ENCODE assay signal across 1 cellular context in the genomic region with DNA sequence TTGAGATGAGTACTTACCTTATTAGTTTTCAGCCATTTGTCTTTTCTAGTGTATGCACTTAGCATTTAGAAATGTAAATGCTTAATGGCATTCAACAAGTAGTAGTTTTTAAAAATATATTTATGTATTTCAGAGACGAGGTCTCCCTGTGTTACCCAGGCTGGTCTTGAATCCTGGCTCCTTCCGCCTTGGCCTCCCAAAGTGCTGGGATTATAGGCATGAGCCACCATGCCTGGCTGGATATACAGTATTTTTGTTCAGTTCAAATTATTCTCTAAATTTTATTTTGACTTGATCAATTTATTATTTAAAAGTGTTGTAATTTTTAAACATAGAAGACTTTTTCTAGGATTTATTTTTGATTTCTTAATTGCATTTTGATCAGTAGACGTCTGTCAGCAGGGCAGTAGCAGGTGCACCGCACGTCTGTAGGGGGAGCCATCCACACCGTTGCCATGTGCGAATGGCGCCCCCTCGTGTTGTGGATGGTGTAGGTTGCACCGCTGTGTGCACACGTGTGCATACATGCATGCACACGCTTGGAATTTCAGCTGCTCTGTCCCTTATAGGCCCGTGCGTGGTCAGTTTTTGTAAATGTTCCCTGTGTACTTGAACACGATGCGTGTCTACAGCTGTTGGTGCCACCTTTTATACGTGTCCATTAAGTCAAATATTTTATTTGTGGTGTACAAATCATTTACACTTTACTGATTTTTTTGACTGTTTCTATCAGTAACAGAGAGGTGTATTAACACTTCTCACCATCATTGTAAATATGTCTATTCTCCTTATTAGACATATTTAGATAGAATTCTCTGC.
TF ChIP-seq lines count a peak whose summit lies in the region.

No MANE protein-coding gene starts in this region.

TF ChIP-seq in HEK293, 187 proteins besides CTCF, POLR2A, EP300 and RAD21 (continued from another document):
- TF ChIP-seq, protein P1, sequence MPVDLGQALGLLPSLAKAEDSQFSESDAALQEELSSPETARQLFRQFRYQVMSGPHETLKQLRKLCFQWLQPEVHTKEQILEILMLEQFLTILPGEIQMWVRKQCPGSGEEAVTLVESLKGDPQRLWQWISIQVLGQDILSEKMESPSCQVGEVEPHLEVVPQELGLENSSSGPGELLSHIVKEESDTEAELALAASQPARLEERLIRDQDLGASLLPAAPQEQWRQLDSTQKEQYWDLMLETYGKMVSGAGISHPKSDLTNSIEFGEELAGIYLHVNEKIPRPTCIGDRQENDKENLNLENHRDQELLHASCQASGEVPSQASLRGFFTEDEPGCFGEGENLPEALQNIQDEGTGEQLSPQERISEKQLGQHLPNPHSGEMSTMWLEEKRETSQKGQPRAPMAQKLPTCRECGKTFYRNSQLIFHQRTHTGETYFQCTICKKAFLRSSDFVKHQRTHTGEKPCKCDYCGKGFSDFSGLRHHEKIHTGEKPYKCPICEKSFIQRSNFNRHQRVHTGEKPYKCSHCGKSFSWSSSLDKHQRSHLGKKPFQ (tag by site-specific recombination; IDR thresholded peaks at IDR 0.05): peak; percentile 22; the same call in 1 of the 2 replicates
- TF ChIP-seq ZNF621 (tag by site-specific recombination; IDR thresholded peaks at IDR 0.05) (no peak), ZNF660 (tag by site-specific recombination; IDR thresholded peaks at IDR 0.05) (peak; percentile 93), ZNF654 (tag by site-specific recombination; IDR thresholded peaks at IDR 0.05; ENCODE audit: low read depth) (peak; percentile 98), ZNF629 (tag by site-specific recombination; IDR thresholded peaks at IDR 0.05) (peak; percentile 32), ZNF16 (tag by site-specific recombination; IDR thresholded peaks at IDR 0.05; ENCODE audit: low read depth) (no peak), ZNF140 (tag by site-specific recombination; IDR thresholded peaks at IDR 0.05) (no peak), ZNF561 (tag by site-specific recombination; IDR thresholded peaks at IDR 0.05; ENCODE audit: borderline replicate concordance) (peak; percentile 76; the same call in 1 of the 2 replicates), ZFP3 (tag by site-specific recombination; IDR thresholded peaks at IDR 0.05; ENCODE audit: low read depth) (no peak), ZNF335 (tag by site-specific recombination; conservative IDR thresholded peaks at IDR 0.05) (peak; percentile 43; the same call in 1 of the 2 replicates), SETDB1 (IDR thresholded peaks at IDR 0.05; ENCODE audit: insufficient read length, low read length) (no peak), ZSCAN30 (tag by site-specific recombination; IDR thresholded peaks at IDR 0.05) (peak; percentile 88; the same call in 1 of the 2 replicates), ZNF664 (tag by site-specific recombination; IDR thresholded peaks at IDR 0.05) (0 out of 2 replicates have a peak, but pooled peaks have one; percentile 26), ZNF24 (tag by site-specific recombination; IDR thresholded peaks at IDR 0.05) (peak; percentile 61; the same call in 1 of the 2 replicates), ZNF423 (tag by site-specific recombination; IDR thresholded peaks at IDR 0.05) (no peak), GLIS1 (tag by site-specific recombination; IDR thresholded peaks at IDR 0.05) (no peak), ZNF501 (tag by site-specific recombination; IDR thresholded peaks at IDR 0.05) (peak; percentile 62; the same call in 1 of the 2 replicates), ZNF394 (tag by site-specific recombination; IDR thresholded peaks at IDR 0.05; ENCODE audit: borderline replicate concordance) (peak; percentile 61; the same call in 1 of the 2 replicates), ZNF510 (tag by site-specific recombination; IDR thresholded peaks at IDR 0.05; ENCODE audit: insufficient replicate concordance) (no peak), ZNF391 (tag by site-specific recombination; IDR thresholded peaks at IDR 0.05; ENCODE audit: borderline replicate concordance, low read depth) (0 out of 2 replicates have a peak, but pooled peaks have one; percentile 64), ZNF10 (tag by site-specific recombination; IDR thresholded peaks at IDR 0.05) (peak; percentile 79; the same call in 1 of the 2 replicates), ZNF350 (tag by site-specific recombination; IDR thresholded peaks at IDR 0.05) (no peak), SP7 (tag by site-specific recombination; IDR thresholded peaks at IDR 0.05) (peak; percentile 68; the same call in 1 of the 2 replicates), ZNF155 (tag by site-specific recombination; IDR thresholded peaks at IDR 0.05) (no peak), ZFP37 (tag by site-specific recombination; IDR thresholded peaks at IDR 0.05) (0 out of 2 replicates have a peak, but pooled peaks have one; percentile 72), ZNF426 (tag by site-specific recombination; IDR thresholded peaks at IDR 0.05) (no peak), ZNF23 (tag by site-specific recombination; IDR thresholded peaks at IDR 0.05; ENCODE audit: borderline replicate concordance) (no peak), KLF8 (tag by site-specific recombination; IDR thresholded peaks at IDR 0.05) (0 out of 2 replicates have a peak, but pooled peaks have one; percentile 39), ZIC2 (tag by site-specific recombination; IDR thresholded peaks at IDR 0.05) (peak; percentile 29; the same call in 1 of the 2 replicates), ZNF2 (tag by site-specific recombination; IDR thresholded peaks at IDR 0.05) (peak; percentile 98)
- TF ChIP-seq, protein P2, sequence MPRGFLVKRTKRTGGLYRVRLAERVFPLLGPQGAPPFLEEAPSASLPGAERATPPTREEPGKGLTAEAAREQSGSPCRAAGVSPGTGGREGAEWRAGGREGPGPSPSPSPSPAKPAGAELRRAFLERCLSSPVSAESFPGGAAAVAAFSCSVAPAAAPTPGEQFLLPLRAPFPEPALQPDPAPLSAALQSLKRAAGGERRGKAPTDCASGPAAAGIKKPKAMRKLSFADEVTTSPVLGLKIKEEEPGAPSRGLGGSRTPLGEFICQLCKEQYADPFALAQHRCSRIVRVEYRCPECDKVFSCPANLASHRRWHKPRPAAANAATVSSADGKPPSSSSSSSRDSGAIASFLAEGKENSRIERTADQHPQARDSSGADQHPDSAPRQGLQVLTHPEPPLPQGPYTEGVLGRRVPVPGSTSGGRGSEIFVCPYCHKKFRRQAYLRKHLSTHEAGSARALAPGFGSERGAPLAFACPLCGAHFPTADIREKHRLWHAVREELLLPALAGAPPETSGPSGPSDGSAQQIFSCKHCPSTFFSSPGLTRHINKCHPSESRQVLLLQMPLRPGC (tag by site-specific recombination; IDR thresholded peaks at IDR 0.05): peak; percentile 33; the same call in 1 of the 2 replicates
- TF ChIP-seq, protein P3, sequence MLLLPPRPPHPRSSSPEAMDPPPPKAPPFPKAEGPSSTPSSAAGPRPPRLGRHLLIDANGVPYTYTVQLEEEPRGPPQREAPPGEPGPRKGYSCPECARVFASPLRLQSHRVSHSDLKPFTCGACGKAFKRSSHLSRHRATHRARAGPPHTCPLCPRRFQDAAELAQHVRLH (tag by site-specific recombination; IDR thresholded peaks at IDR 0.05): peak; percentile 52
- TF ChIP-seq, protein P4, sequence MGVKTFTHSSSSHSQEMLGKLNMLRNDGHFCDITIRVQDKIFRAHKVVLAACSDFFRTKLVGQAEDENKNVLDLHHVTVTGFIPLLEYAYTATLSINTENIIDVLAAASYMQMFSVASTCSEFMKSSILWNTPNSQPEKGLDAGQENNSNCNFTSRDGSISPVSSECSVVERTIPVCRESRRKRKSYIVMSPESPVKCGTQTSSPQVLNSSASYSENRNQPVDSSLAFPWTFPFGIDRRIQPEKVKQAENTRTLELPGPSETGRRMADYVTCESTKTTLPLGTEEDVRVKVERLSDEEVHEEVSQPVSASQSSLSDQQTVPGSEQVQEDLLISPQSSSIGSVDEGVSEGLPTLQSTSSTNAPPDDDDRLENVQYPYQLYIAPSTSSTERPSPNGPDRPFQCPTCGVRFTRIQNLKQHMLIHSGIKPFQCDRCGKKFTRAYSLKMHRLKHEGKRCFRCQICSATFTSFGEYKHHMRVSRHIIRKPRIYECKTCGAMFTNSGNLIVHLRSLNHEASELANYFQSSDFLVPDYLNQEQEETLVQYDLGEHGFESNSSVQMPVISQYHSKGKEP (tag by site-specific recombination; IDR thresholded peaks at IDR 0.05): peak; percentile 77
- TF ChIP-seq, protein P5, sequence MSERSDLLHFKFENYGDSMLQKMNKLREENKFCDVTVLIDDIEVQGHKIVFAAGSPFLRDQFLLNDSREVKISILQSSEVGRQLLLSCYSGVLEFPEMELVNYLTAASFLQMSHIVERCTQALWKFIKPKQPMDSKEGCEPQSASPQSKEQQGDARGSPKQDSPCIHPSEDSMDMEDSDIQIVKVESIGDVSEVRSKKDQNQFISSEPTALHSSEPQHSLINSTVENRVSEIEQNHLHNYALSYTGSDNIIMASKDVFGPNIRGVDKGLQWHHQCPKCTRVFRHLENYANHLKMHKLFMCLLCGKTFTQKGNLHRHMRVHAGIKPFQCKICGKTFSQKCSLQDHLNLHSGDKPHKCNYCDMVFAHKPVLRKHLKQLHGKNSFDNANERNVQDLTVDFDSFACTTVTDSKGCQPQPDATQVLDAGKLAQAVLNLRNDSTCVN (tag by site-specific recombination; optimal IDR thresholded peaks at IDR 0.05): peak; percentile 39
- TF ChIP-seq, protein P6, sequence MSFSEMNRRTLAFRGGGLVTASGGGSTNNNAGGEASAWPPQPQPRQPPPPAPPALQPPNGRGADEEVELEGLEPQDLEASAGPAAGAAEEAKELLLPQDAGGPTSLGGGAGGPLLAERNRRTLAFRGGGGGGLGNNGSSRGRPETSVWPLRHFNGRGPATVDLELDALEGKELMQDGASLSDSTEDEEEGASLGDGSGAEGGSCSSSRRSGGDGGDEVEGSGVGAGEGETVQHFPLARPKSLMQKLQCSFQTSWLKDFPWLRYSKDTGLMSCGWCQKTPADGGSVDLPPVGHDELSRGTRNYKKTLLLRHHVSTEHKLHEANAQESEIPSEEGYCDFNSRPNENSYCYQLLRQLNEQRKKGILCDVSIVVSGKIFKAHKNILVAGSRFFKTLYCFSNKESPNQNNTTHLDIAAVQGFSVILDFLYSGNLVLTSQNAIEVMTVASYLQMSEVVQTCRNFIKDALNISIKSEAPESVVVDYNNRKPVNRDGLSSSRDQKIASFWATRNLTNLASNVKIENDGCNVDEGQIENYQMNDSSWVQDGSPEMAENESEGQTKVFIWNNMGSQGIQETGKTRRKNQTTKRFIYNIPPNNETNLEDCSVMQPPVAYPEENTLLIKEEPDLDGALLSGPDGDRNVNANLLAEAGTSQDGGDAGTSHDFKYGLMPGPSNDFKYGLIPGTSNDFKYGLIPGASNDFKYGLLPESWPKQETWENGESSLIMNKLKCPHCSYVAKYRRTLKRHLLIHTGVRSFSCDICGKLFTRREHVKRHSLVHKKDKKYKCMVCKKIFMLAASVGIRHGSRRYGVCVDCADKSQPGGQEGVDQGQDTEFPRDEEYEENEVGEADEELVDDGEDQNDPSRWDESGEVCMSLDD (tag by site-specific recombination; IDR thresholded peaks at IDR 0.05): no peak
- TF ChIP-seq, protein P7, sequence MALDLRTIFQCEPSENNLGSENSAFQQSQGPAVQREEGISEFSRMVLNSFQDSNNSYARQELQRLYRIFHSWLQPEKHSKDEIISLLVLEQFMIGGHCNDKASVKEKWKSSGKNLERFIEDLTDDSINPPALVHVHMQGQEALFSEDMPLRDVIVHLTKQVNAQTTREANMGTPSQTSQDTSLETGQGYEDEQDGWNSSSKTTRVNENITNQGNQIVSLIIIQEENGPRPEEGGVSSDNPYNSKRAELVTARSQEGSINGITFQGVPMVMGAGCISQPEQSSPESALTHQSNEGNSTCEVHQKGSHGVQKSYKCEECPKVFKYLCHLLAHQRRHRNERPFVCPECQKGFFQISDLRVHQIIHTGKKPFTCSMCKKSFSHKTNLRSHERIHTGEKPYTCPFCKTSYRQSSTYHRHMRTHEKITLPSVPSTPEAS (tag by site-specific recombination; IDR thresholded peaks at IDR 0.05): peak; percentile 94
